ENCODE assay signal across 1 cellular context in the genomic region with DNA sequence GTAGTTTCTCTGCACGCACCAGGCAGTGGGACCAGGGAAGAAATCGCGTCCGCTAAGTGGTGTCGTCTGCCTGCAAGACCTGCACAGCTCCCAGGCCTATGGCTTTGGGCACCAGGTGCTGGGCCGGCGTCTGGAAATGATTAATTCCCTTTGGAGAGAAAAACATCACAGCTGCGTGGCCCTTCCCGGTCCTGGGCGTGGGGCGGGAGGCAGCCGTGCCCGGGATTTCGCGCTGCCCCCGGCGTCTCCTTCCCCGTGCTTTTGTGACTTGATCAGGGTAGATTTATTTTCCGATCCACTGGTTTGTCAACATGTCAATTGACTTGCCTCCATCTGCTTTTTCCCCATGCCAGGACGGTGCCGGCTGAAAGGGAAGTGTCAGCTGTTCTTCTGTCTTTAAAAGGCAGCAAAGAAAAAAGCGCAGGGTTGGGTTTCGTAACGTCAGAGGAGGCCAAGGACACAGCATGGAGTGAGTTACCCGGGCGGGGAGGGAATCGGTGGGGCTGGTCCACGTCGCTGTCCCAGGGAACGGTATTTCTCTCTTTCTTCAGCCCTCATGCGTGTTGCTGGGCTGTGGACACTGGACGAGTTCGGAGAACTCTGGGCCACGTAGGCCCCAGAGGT.
TF ChIP-seq lines count a peak whose summit lies in the region.

No MANE protein-coding gene starts in this region.

TF ChIP-seq in H1, 55 proteins besides CTCF, POLR2A, EP300 and RAD21 (continued from another document):
- TF ChIP-seq, protein P1, sequence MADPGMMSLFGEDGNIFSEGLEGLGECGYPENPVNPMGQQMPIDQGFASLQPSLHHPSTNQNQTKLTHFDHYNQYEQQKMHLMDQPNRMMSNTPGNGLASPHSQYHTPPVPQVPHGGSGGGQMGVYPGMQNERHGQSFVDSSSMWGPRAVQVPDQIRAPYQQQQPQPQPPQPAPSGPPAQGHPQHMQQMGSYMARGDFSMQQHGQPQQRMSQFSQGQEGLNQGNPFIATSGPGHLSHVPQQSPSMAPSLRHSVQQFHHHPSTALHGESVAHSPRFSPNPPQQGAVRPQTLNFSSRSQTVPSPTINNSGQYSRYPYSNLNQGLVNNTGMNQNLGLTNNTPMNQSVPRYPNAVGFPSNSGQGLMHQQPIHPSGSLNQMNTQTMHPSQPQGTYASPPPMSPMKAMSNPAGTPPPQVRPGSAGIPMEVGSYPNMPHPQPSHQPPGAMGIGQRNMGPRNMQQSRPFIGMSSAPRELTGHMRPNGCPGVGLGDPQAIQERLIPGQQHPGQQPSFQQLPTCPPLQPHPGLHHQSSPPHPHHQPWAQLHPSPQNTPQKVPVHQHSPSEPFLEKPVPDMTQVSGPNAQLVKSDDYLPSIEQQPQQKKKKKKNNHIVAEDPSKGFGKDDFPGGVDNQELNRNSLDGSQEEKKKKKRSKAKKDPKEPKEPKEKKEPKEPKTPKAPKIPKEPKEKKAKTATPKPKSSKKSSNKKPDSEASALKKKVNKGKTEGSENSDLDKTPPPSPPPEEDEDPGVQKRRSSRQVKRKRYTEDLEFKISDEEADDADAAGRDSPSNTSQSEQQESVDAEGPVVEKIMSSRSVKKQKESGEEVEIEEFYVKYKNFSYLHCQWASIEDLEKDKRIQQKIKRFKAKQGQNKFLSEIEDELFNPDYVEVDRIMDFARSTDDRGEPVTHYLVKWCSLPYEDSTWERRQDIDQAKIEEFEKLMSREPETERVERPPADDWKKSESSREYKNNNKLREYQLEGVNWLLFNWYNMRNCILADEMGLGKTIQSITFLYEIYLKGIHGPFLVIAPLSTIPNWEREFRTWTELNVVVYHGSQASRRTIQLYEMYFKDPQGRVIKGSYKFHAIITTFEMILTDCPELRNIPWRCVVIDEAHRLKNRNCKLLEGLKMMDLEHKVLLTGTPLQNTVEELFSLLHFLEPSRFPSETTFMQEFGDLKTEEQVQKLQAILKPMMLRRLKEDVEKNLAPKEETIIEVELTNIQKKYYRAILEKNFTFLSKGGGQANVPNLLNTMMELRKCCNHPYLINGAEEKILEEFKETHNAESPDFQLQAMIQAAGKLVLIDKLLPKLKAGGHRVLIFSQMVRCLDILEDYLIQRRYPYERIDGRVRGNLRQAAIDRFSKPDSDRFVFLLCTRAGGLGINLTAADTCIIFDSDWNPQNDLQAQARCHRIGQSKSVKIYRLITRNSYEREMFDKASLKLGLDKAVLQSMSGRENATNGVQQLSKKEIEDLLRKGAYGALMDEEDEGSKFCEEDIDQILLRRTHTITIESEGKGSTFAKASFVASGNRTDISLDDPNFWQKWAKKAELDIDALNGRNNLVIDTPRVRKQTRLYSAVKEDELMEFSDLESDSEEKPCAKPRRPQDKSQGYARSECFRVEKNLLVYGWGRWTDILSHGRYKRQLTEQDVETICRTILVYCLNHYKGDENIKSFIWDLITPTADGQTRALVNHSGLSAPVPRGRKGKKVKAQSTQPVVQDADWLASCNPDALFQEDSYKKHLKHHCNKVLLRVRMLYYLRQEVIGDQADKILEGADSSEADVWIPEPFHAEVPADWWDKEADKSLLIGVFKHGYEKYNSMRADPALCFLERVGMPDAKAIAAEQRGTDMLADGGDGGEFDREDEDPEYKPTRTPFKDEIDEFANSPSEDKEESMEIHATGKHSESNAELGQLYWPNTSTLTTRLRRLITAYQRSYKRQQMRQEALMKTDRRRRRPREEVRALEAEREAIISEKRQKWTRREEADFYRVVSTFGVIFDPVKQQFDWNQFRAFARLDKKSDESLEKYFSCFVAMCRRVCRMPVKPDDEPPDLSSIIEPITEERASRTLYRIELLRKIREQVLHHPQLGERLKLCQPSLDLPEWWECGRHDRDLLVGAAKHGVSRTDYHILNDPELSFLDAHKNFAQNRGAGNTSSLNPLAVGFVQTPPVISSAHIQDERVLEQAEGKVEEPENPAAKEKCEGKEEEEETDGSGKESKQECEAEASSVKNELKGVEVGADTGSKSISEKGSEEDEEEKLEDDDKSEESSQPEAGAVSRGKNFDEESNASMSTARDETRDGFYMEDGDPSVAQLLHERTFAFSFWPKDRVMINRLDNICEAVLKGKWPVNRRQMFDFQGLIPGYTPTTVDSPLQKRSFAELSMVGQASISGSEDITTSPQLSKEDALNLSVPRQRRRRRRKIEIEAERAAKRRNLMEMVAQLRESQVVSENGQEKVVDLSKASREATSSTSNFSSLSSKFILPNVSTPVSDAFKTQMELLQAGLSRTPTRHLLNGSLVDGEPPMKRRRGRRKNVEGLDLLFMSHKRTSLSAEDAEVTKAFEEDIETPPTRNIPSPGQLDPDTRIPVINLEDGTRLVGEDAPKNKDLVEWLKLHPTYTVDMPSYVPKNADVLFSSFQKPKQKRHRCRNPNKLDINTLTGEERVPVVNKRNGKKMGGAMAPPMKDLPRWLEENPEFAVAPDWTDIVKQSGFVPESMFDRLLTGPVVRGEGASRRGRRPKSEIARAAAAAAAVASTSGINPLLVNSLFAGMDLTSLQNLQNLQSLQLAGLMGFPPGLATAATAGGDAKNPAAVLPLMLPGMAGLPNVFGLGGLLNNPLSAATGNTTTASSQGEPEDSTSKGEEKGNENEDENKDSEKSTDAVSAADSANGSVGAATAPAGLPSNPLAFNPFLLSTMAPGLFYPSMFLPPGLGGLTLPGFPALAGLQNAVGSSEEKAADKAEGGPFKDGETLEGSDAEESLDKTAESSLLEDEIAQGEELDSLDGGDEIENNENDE (IDR thresholded peaks at IDR 0.05; ENCODE audit: insufficient replicate concordance, low read length) = no peak
- no peak for TF ChIP-seq ZNF274 (IDR thresholded peaks at IDR 0.05; ENCODE audit: borderline replicate concordance, extremely low read depth, low read length)
- no peak for TF ChIP-seq CHD1 (IDR thresholded peaks at IDR 0.05; ENCODE audit: low read depth, low read length)
- no peak for TF ChIP-seq NANOG (IDR thresholded peaks at IDR 0.05; ENCODE audit: insufficient read depth, low read depth, low read length, poor library complexity, severe bottlenecking)
- no peak for TF ChIP-seq RNF2 (IDR thresholded peaks at IDR 0.05; ENCODE audit: borderline replicate concordance, low read depth, low read length, missing control alignments, poor library complexity, severe bottlenecking)
- no peak for TF ChIP-seq MAFK (IDR thresholded peaks at IDR 0.05; ENCODE audit: low read depth, low read length)
- TF ChIP-seq, protein P2, sequence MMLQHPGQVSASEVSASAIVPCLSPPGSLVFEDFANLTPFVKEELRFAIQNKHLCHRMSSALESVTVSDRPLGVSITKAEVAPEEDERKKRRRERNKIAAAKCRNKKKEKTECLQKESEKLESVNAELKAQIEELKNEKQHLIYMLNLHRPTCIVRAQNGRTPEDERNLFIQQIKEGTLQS (IDR thresholded peaks at IDR 0.05; ENCODE audit: insufficient read depth, low read depth, low read length) = no peak
- TF ChIP-seq EGR1 (IDR thresholded peaks at IDR 0.05; ENCODE audit: borderline replicate concordance, low read depth, low read length) = no peak
- no peak for TF ChIP-seq SAP30 (IDR thresholded peaks at IDR 0.05; ENCODE audit: insufficient read depth, insufficient replicate concordance, low read length)
- no peak for TF ChIP-seq JUND (IDR thresholded peaks at IDR 0.05; ENCODE audit: low read length)
- no peak for TF ChIP-seq CREB1 (IDR thresholded peaks at IDR 0.05)
- TF ChIP-seq CHD2 (IDR thresholded peaks at IDR 0.05; ENCODE audit: low read length) = no peak
- TF ChIP-seq HDAC2 (IDR thresholded peaks at IDR 0.05; ENCODE audit: borderline replicate concordance in 1 of 2, low read depth in 2 of 2, low read length in 2 of 2) = no peak
- TF ChIP-seq, protein P3, sequence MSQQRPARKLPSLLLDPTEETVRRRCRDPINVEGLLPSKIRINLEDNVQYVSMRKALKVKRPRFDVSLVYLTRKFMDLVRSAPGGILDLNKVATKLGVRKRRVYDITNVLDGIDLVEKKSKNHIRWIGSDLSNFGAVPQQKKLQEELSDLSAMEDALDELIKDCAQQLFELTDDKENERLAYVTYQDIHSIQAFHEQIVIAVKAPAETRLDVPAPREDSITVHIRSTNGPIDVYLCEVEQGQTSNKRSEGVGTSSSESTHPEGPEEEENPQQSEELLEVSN (IDR thresholded peaks at IDR 0.05) = no peak
- no peak for TF ChIP-seq SP2 (IDR thresholded peaks at IDR 0.05; ENCODE audit: low read length)
- no peak for TF ChIP-seq KDM1A (IDR thresholded peaks at IDR 0.05; ENCODE audit: borderline replicate concordance, low read length)
- TF ChIP-seq BACH1 (IDR thresholded peaks at IDR 0.05; ENCODE audit: low read length) = no peak
